ENCODE assay signal across 9 cellular contexts in the genomic region with DNA sequence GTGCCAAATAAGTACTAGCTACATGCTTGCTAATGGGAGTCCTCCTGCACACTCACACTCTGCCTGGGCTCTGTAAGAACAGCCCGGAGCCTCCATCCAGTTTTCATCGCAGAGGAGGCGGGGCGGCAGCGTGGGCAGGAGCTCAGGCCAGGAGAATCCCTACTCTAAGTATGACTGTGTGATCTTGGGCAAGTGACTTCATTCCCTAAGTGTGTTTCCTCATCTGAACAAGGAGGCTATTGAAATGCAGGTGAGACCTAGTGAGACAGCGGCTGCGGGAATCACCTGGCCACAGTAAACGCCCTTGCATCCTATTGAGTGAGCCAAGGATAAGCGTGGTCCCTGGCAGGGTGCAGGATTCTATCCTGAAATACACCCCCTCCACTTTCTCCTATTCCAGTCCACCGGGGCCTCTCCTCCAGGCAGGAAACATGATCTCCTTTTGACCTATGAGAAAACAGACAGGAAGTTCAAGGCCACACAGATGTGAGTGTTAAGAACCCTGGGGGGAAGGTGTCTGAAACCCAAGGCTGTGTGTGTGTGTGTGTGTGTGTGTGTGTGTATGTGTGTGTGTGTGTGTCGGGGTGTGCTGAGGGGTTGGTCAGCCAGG. TPM values are rescaled to one million over a fixed set of nuclear protein-coding genes. Genes with fewer than 3 reads are reported as not detected.
A peak's percentile ranks its signal among the peaks of the same experiment; 100 is the strongest.
DNase-seq lines count a peak whose midpoint lies in the region; ATAC-seq, FAIRE-seq and TF ChIP-seq lines count a peak whose summit lies in the region.
"Had no signal": no experiment of that assay in that cellular context is flagged by ENCODE, and none has a peak within 500 bp of the region (broad histone marks: within the 10 kb centered on the region; RNA-seq: fewer than 3 reads in every experiment).

No MANE protein-coding gene starts in this region.

- no peak for TF ChIP-seq CTCF in GM10266 (IDR thresholded peaks at IDR 0.05; ENCODE audit: control insufficient read depth, insufficient read depth, low read depth, missing control alignments)

- H3K9ac ChIP-seq in BLaER1: no peak overlapping the region

- no peaks in the 10 kb centered on the region for H4K20me1 ChIP-seq in BLaER1

- H3K27me3 ChIP-seq in BLaER1: no peaks in the 10 kb centered on the region
- H3K27me3 ChIP-seq: right atrium auricular region had no signal

- H3K9me3 ChIP-seq in BLaER1: no peaks in the 10 kb centered on the region
- H3K9me3 ChIP-seq: right atrium auricular region had no signal

- H3K4me2 ChIP-seq in BLaER1: peak overlapping the region; percentile 47

- ATAC-seq in HG03095 (IDR thresholded peaks at IDR 0.05; ENCODE audit: unreplicated experiment): no peak
- no peak for ATAC-seq in HG03025 (IDR thresholded peaks at IDR 0.05; ENCODE audit: low FRiP score, unreplicated experiment)

- DNase-seq in GM18507 (ENCODE audit: extremely low spot score, insufficient read length, low read depth) (no peak), SK-MEL-5 (ENCODE audit: low read depth, low spot score) (peak; percentile 80), glomerular visceral epithelial cell (ENCODE audit: extremely low spot score) (peak; percentile 42), GM10266 (ENCODE audit: extremely low spot score) (no peak), NCI-H446 treated with DMSO at 0.1 percent for 48 hours (lab: John Stamatoyannopoulos, UW) (no peak)

- no peak overlapping the region for H3K27ac ChIP-seq in BLaER1
- H3K27ac ChIP-seq: right atrium auricular region had no signal

- H3K4me3 ChIP-seq in BLaER1: no peak overlapping the region
- H3K4me3 ChIP-seq: right atrium auricular region had no signal

- no peaks in the 10 kb centered on the region for H3K36me3 ChIP-seq in BLaER1
- H3K36me3 ChIP-seq: right atrium auricular region had no signal

- peaks cover 35% of the 10 kb centered on the region for H3K4me1 ChIP-seq in BLaER1

- in situ Hi-C loops in SK-MEL-5 (cut with HindIII; ENCODE audit: low pct_unique_long_range_greater_than_20kb, low sequenced_read_pairs): no loop called here

- peak; percentile 91 for FAIRE-seq in GM18507 (lab: Jason Lieb, UNC)

RNA-seq across cellular contexts. Expression of a gene that starts 5.2 kb away (rescaled TPM):
- total RNA-seq in SK-MEL-5 (2014; rRNA removed; shearing (Covaris generic)): 9.4 and 15.9 TPM in 2 replicates
- polyA plus RNA-seq in SK-MEL-5 (2015; cell fraction: cytosol; rRNA removed): 59.3 and 80.8 TPM in 2 replicates
- 57.7 and 83.7 TPM in 2 replicates for polyA plus RNA-seq in SK-MEL-5 (2015; cell fraction: nucleus; rRNA removed)

Comparison
In these comparisons a context has a peak if more than half of its experiments do, and no peak if none do; other contexts are left out.
1. DNase-seq: peak in SK-MEL-5 (single experiment) and glomerular visceral epithelial cell (single experiment); none in GM18507 (single experiment), GM10266 (single experiment) and NCI-H446 treated with DMSO at 0.1 percent for 48 hours (single experiment).